Comparison of ENCODE assay signal across 8 cellular contexts in the genomic region with DNA sequence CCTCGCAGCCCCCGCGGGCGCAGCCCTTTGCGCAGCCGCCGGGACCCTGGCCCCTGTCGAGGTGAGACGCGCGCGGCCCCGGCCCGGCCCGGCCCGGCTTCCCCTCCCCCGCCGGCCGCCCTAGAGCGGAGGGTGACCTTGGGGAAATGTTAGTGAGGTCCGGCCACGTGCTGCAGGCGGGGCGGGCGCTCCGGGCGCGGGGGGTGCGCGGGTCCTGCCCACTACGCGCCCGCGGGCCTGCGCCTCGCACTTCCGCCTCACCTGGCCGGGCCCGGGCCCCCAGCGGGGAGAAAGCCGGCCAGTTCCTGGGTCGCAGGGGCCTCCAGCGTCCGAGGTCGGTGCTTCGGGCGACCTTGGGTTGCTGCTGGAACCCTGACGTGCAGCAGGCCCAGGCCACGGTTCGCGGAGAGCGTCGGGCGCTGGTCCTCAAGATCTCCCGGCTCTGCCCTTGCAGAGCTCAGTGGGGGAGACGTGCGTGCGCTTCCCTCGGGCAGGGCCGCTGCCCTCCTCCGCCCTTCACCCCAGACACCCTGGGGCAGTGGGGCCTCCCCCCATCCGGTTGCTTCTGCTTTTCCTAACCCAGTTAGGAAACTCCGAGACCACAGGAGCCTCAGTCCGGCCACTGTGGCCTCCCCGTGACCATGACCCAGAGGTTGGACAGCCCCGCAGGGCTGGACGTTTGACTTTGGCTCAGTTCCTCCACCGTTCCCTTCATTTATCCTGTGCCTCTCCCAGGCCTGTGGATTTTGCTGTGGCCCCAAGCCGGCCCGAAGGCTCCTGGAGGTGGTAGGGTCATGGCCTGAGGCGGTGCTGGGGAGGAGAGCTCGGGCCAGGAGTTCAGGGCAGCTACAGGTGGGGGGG. TPM values are rescaled to one million over a fixed set of nuclear protein-coding genes. Genes with fewer than 3 reads are reported as not detected.
A peak's percentile ranks its signal among the peaks of the same experiment; 100 is the strongest.
DNase-seq lines count a peak whose midpoint lies in the region; ATAC-seq and TF ChIP-seq lines count a peak whose summit lies in the region.

No MANE protein-coding gene starts in this region.

- no peak overlapping the region for H2AFZ ChIP-seq in neural cell (ENCODE audit: low read depth, low read length)

- peak overlapping the region; percentile 39 for H3K4me2 ChIP-seq in neural cell (ENCODE audit: low read length)

- no peaks in the 10 kb centered on the region for H3K9me2 ChIP-seq in neural cell (ENCODE audit: insufficient read depth, low read length)

- no peaks in the 10 kb centered on the region for H3K79me2 ChIP-seq in neural cell (replicated peaks; ENCODE audit: insufficient read depth, low read length)

- TF ChIP-seq EP300 in neural cell (conservative IDR thresholded peaks at IDR 0.05; ENCODE audit: poor library complexity, severe bottlenecking), result no peak

- H3K27ac ChIP-seq in neural cell (ENCODE audit: low read length), result no peak overlapping the region

- peak; percentile 59 for DNase-seq in Caki2 (ENCODE audit: low read depth)
- peak; percentile 83 for DNase-seq in HuH-7.5 (ENCODE audit: low spot score)
- peak; percentile 53 to 55 for DNase-seq in activated CD4-positive, alpha-beta T cell treated with anti-CD3 and anti-CD28 coated beads, Interleukin-2, amount 50 U/mL, for 48 hours
- DNase-seq in fibroblast of gingiva (ENCODE audit: low read depth), result peak; percentile 15

- TF ChIP-seq CTCF in neural cell (IDR thresholded peaks at IDR 0.05; ENCODE audit: poor library complexity, severe bottlenecking), result no peak

- peak overlapping the region; percentile 77 for H3K9ac ChIP-seq in neural cell (ENCODE audit: low read length)

- no peaks in the 10 kb centered on the region for H3F3A ChIP-seq in neural cell (ENCODE audit: insufficient read depth, low read length, poor library complexity, severe bottlenecking)

- no peaks in the 10 kb centered on the region for H3K9me3 ChIP-seq in neural cell (ENCODE audit: low read length)

- peak overlapping the region; percentile 82 for H3K4me3 ChIP-seq in neural cell (ENCODE audit: low read length)

- no peaks in the 10 kb centered on the region for H3K36me3 ChIP-seq in neural cell (ENCODE audit: insufficient read depth, low read length)

- no peak for TF ChIP-seq RAD21 in neural cell (conservative IDR thresholded peaks at IDR 0.05)

- H4K20me1 ChIP-seq in neural cell (ENCODE audit: insufficient read depth), result no peaks in the 10 kb centered on the region

- ATAC-seq in GM19463 (IDR thresholded peaks at IDR 0.05; ENCODE audit: unreplicated experiment), result peak; percentile 53
- ATAC-seq in HG02981 (IDR thresholded peaks at IDR 0.05; ENCODE audit: unreplicated experiment), result no peak
- no peak for ATAC-seq in GM19467 (IDR thresholded peaks at IDR 0.05; ENCODE audit: unreplicated experiment)

- in situ Hi-C loops in Caki2 (cut with HindIII; ENCODE audit: low pct_unique_long_range_greater_than_20kb, low sequenced_read_pairs), result no loop called here

- H3K27me3 ChIP-seq in neural cell (ENCODE audit: insufficient read depth, low read depth, low read length), result no peaks in the 10 kb centered on the region

TF ChIP-seq in neural cell, 6 proteins besides CTCF, POLR2A, EP300 and RAD21:
- TF ChIP-seq MXI1 (conservative IDR thresholded peaks at IDR 0.05; ENCODE audit: poor library complexity, severe bottlenecking), result peak; percentile 7
- TF ChIP-seq EZH2 (IDR thresholded peaks at IDR 0.05; ENCODE audit: borderline replicate concordance, insufficient read depth, low read length, poor library complexity, severe bottlenecking), result no peak

RNA-seq across cellular contexts. Expression of gene MCRIP2, which starts 0.8 kb away (rescaled TPM):
- 93.0 and 94.1 TPM in 2 replicates for total RNA-seq in Caki2 (2014; rRNA removed; shearing (Covaris generic); ENCODE audit: low replicate concordance)
- 29.1 and 54.1 TPM in 2 replicates for polyA plus RNA-seq in neural cell
- polyA minus RNA-seq in neural cell, result 8.1 and 11.0 TPM in 2 replicates

RNA-seq across cellular contexts. Expression of gene METTL26, which starts 6.3 kb away (rescaled TPM):
- total RNA-seq in Caki2 (2014; rRNA removed; shearing (Covaris generic); ENCODE audit: low replicate concordance), result 433 and 438 TPM in 2 replicates
- 127 and 128 TPM in 2 replicates for polyA plus RNA-seq in neural cell
- polyA minus RNA-seq in neural cell, result 35.1 and 44.2 TPM in 2 replicates

RNA-seq across cellular contexts. Expression of gene WDR90, which starts 6.7 kb away (rescaled TPM):
- 12.3 and 52.7 TPM in 2 replicates for total RNA-seq in Caki2 (2014; rRNA removed; shearing (Covaris generic); ENCODE audit: low replicate concordance)
- 30.0 and 32.1 TPM in 2 replicates for polyA plus RNA-seq in neural cell
- 11.0 and 12.6 TPM in 2 replicates for polyA minus RNA-seq in neural cell

RNA-seq across cellular contexts. Expression of gene WFIKKN1, which starts 11.6 kb away (rescaled TPM):
- total RNA-seq in Caki2 (2014; rRNA removed; shearing (Covaris generic); ENCODE audit: low replicate concordance), result 0.07 TPM in 1 of 2 replicates, not detected in the other
- 0.43 and 1.1 TPM in 2 replicates for polyA plus RNA-seq in neural cell
- polyA minus RNA-seq in neural cell, result 0.81 and 1.2 TPM in 2 replicates

RNA-seq across cellular contexts. Expression of gene RHOT2, which starts 25.5 kb away (rescaled TPM):
- 91.5 and 99.0 TPM in 2 replicates for total RNA-seq in Caki2 (2014; rRNA removed; shearing (Covaris generic); ENCODE audit: low replicate concordance)
- polyA plus RNA-seq in neural cell, result 132 and 192 TPM in 2 replicates
- polyA minus RNA-seq in neural cell, result 42.5 and 55.3 TPM in 2 replicates

Comparison
In these comparisons a context has a peak if more than half of its experiments do, and no peak if none do; other contexts are left out.
1. DNase-seq: peak in every context shown above with its lines; median percentile 83 in HuH-7.5; 59 in Caki2; 54 in activated CD4-positive, alpha-beta T cell treated with anti-CD3 and anti-CD28 coated beads, Interleukin-2, amount 50 U/mL, for 48 hours; 15 in fibroblast of gingiva.